Comparison of ENCODE assay signal across 8 cellular contexts in genomic region chr6:2766767-2767314, GRCh38. TPM values are rescaled to one million over a fixed set of nuclear protein-coding genes. Genes with fewer than 3 reads are reported as not detected.
DNase-seq lines count a peak whose midpoint lies in the region; ATAC-seq lines count a peak whose summit lies in the region.

No MANE protein-coding gene starts in this region.

- no peaks in the 10 kb centered on the region for H3K9me3 Mint-ChIP-seq in activated naive CD4-positive, alpha-beta T cell treated with anti-CD3 and anti-CD28 coated beads, Interleukin-2, amount 10 ng/mL, durations not matched to agents 7 days and 5 days
- no peaks in the 10 kb centered on the region for H3K9me3 Mint-ChIP-seq in activated naive CD4-positive, alpha-beta T cell treated with anti-CD3 and anti-CD28 coated beads, Interleukin-2, amount 50 U/mL, for 72 hours
- no peaks in the 10 kb centered on the region for H3K9me3 Mint-ChIP-seq in immature natural killer cell

- CTCF ChIA-PET in activated naive CD4-positive, alpha-beta T cell treated with anti-CD3 and anti-CD28 coated beads, Interleukin-2, amount 10 ng/mL, durations not matched to agents 7 days and 5 days (lab: Charles Lee): interaction anchor here (0.8 to 4.7 kb wide), 7 partner anchors 9 to 174 kb away, joined by 3 to 20 read pairs (median 4); no protein-coding TSS in a partner anchor

- no peak for ATAC-seq in activated naive CD4-positive, alpha-beta T cell treated with anti-CD3 and anti-CD28 coated beads, Interleukin-2, amount 50 U/mL, for 72 hours
- no peak for ATAC-seq in GM18511 (IDR thresholded peaks at IDR 0.05; ENCODE audit: unreplicated experiment)
- no peak for ATAC-seq in GM21529 (IDR thresholded peaks at IDR 0.05; ENCODE audit: unreplicated experiment)

- DNase-seq in activated naive CD4-positive, alpha-beta T cell treated with anti-CD3 and anti-CD28 coated beads, Interleukin-2, amount 10 ng/mL, durations not matched to agents 7 days and 5 days: no peak
- DNase-seq in activated naive CD4-positive, alpha-beta T cell treated with Interleukin-2 at 50 U/mL for 16 hours: no peak
- no peak for DNase-seq in activated naive CD4-positive, alpha-beta T cell treated with anti-CD3 and anti-CD28 coated beads, Interleukin-2, amount 50 U/mL, for 72 hours (ENCODE audit: low spot score in 2 of 2)
- no peak for DNase-seq in immature natural killer cell
- no peak for DNase-seq in substantia nigra (lab: John Stamatoyannopoulos, UW)
- no peak for DNase-seq in SK-N-DZ (ENCODE audit: low spot score)

- peak overlapping the region; percentile 80 for H3K4me3 Mint-ChIP-seq in activated naive CD4-positive, alpha-beta T cell treated with anti-CD3 and anti-CD28 coated beads, Interleukin-2, amount 10 ng/mL, durations not matched to agents 7 days and 5 days
- peak overlapping the region; percentile 79 to 94 (median 88) for H3K4me3 Mint-ChIP-seq in immature natural killer cell

- H3K27ac Mint-ChIP-seq in activated naive CD4-positive, alpha-beta T cell treated with anti-CD3 and anti-CD28 coated beads, Interleukin-2, amount 10 ng/mL, durations not matched to agents 7 days and 5 days: peak overlapping the region; percentile 93
- H3K27ac Mint-ChIP-seq in activated naive CD4-positive, alpha-beta T cell treated with anti-CD3 and anti-CD28 coated beads, Interleukin-2, amount 50 U/mL, for 72 hours: peak overlapping the region; percentile 53 to 95
- peak overlapping the region; percentile 52 to 91 (median 86) for H3K27ac Mint-ChIP-seq in immature natural killer cell

- peaks cover 28% of the 10 kb centered on the region for H3K36me3 Mint-ChIP-seq in activated naive CD4-positive, alpha-beta T cell treated with anti-CD3 and anti-CD28 coated beads, Interleukin-2, amount 10 ng/mL, durations not matched to agents 7 days and 5 days
- peaks cover 28 to 35% of the 10 kb centered on the region in 2 donors for H3K36me3 Mint-ChIP-seq in activated naive CD4-positive, alpha-beta T cell treated with anti-CD3 and anti-CD28 coated beads, Interleukin-2, amount 50 U/mL, for 72 hours
- peaks cover 0 to 11% (median 4%) of the 10 kb centered on the region in 3 donors for H3K36me3 Mint-ChIP-seq in immature natural killer cell

- H3K4me1 Mint-ChIP-seq in activated naive CD4-positive, alpha-beta T cell treated with anti-CD3 and anti-CD28 coated beads, Interleukin-2, amount 10 ng/mL, durations not matched to agents 7 days and 5 days: peaks cover 46% of the 10 kb centered on the region
- H3K4me1 Mint-ChIP-seq in immature natural killer cell: peaks cover 49 to 66% of the 10 kb centered on the region in 2 donors

- H3K27me3 Mint-ChIP-seq in activated naive CD4-positive, alpha-beta T cell treated with anti-CD3 and anti-CD28 coated beads, Interleukin-2, amount 10 ng/mL, durations not matched to agents 7 days and 5 days: no peaks in the 10 kb centered on the region
- peaks cover 6 to 18% (median 9%) of the 10 kb centered on the region in 3 donors for H3K27me3 Mint-ChIP-seq in immature natural killer cell (ENCODE audit: low read depth in 3 of 3)

- peak overlapping the region; percentile 89 for H3K27ac ChIP-seq in substantia nigra (ENCODE audit: low read depth, low read length, poor library complexity, severe bottlenecking)

RNA-seq across cellular contexts. Expression of gene WRNIP1, which starts 1.6 kb away (rescaled TPM):
- 10 to 100 TPM; 25.7 to 43.5 TPM for total RNA-seq in activated naive CD4-positive, alpha-beta T cell treated with anti-CD3 and anti-CD28 coated beads, Interleukin-2, amount 50 U/mL, for 72 hours
- 10 to 100 TPM; 25.5 to 43.3 (median 26.4) TPM for polyA plus RNA-seq in immature natural killer cell
- polyA plus RNA-seq in SK-N-DZ (2014; cell fraction: cytosol; rRNA removed): 60.5 and 67.2 TPM in 2 replicates
- 59.5 and 73.1 TPM in 2 replicates for polyA plus RNA-seq in SK-N-DZ (2014; cell fraction: nucleus; rRNA removed)

RNA-seq across cellular contexts. Expression of gene MYLK4, which starts 16.1 kb away (rescaled TPM):
- total RNA-seq in activated naive CD4-positive, alpha-beta T cell treated with anti-CD3 and anti-CD28 coated beads, Interleukin-2, amount 50 U/mL, for 72 hours: under 1 TPM in 1 of 2 donors, not detected in 1; 0.33 TPM
- under 1 TPM in 2 of 3 donors, not detected in 1; 0.09 to 0.17 TPM for polyA plus RNA-seq in immature natural killer cell
- polyA plus RNA-seq in SK-N-DZ (2014; cell fraction: cytosol; rRNA removed): 0.05 TPM in 1 of 2 replicates, not detected in the other
- 0.04 and 0.10 TPM in 2 replicates for polyA plus RNA-seq in SK-N-DZ (2014; cell fraction: nucleus; rRNA removed)
